Comparison of ENCODE assay signal across 1 cellular context in genomic region chr1:21647431-21648373, GRCh38.
A peak's percentile ranks its signal among the peaks of the same experiment; 100 is the strongest.
TF ChIP-seq lines count a peak whose summit lies in the region.

No MANE protein-coding gene starts in this region.

TF ChIP-seq in K562, 482 proteins besides CTCF, POLR2A, EP300 and RAD21 (continued from another document and continues in another):
- TF ChIP-seq JUND (IDR thresholded peaks at IDR 0.05; ENCODE audit: borderline replicate concordance, low read depth, low read length) (peak; percentile 84), JUND (tag; IDR thresholded peaks at IDR 0.05; ENCODE audit: borderline replicate concordance, low read depth, low read length) (peak; percentile 81; the same call in 2 of the 3 replicates), TRIM28 (IDR thresholded peaks at IDR 0.05) (0 out of 2 replicates have a peak, but pooled peaks have one; percentile 36), ETV6 (IDR thresholded peaks at IDR 0.05; ENCODE audit: borderline replicate concordance in 1 of 2, low read depth in 2 of 2, low read length in 1 of 2) (no peak), ETV6 (CRISPR knock-in tag; IDR thresholded peaks at IDR 0.05; ENCODE audit: borderline replicate concordance) (peak; percentile 95; the same call in 1 of the 2 replicates), ZNF175 (CRISPR knock-in tag; IDR thresholded peaks at IDR 0.05; ENCODE audit: low read depth) (peak; percentile 89), SNRNP70 (optimal IDR thresholded peaks at IDR 0.05; ENCODE audit: low read depth, low read length) (no peak), GTF2B (IDR thresholded peaks at IDR 0.05; ENCODE audit: extremely low read depth, insufficient read length) (no peak), ZNF274 (IDR thresholded peaks at IDR 0.05; ENCODE audit: borderline replicate concordance, low read depth, low read length) (no peak), ELF4 (CRISPR knock-in tag; IDR thresholded peaks at IDR 0.05) (no peak; the same call in 1 of the 2 replicates), MAX (CRISPR knock-in tag; IDR thresholded peaks at IDR 0.05) (peak; percentile 96), ZBTB5 (IDR thresholded peaks at IDR 0.05) (no peak), MYNN (IDR thresholded peaks at IDR 0.05) (peak; percentile 70; the same call in 1 of the 2 replicates), MYNN (CRISPR knock-in tag; IDR thresholded peaks at IDR 0.05) (no peak), KAT2B (IDR thresholded peaks at IDR 0.05; ENCODE audit: low read depth, low read length) (no peak), ZNF280B (CRISPR knock-in tag; IDR thresholded peaks at IDR 0.05) (no peak), ZBTB43 (CRISPR knock-in tag; IDR thresholded peaks at IDR 0.05) (peak; percentile 95), ZNF592 (IDR thresholded peaks at IDR 0.05) (no peak), RBM34 (IDR thresholded peaks at IDR 0.05; ENCODE audit: borderline replicate concordance, insufficient read depth, low read length) (no peak), CBFA2T3 (IDR thresholded peaks at IDR 0.05) (peak; percentile 28), ZNF23 (CRISPR knock-in tag; IDR thresholded peaks at IDR 0.05) (no peak), ZC3H11A (IDR thresholded peaks at IDR 0.05; ENCODE audit: low read depth, low read length) (no peak), ZNF197 (CRISPR knock-in tag; IDR thresholded peaks at IDR 0.05; ENCODE audit: low read depth) (peak; percentile 94), POLR2G (IDR thresholded peaks at IDR 0.05; ENCODE audit: low read depth, low read length) (no peak), NONO (IDR thresholded peaks at IDR 0.05; ENCODE audit: low read depth in 2 of 2, low read length in 1 of 2) (no peak), ZNF511 (CRISPR knock-in tag; IDR thresholded peaks at IDR 0.05) (peak; percentile 100), TEAD4 (IDR thresholded peaks at IDR 0.05; ENCODE audit: low read length) (peak; percentile 82), TEAD4 (CRISPR knock-in tag; IDR thresholded peaks at IDR 0.05; ENCODE audit: borderline replicate concordance) (peak; percentile 95; the same call in 1 of the 2 replicates), ZNF76 (CRISPR knock-in tag; IDR thresholded peaks at IDR 0.05; ENCODE audit: borderline replicate concordance) (peak; percentile 50; the same call in 1 of the 2 replicates), SREBF2 (CRISPR knock-in tag; IDR thresholded peaks at IDR 0.05) (no peak; the same call in 1 of the 2 replicates), MCM5 (IDR thresholded peaks at IDR 0.05; ENCODE audit: low read depth) (no peak), COPS2 (conservative IDR thresholded peaks at IDR 0.05) (no peak), SMARCE1 (IDR thresholded peaks at IDR 0.05) (0 out of 2 replicates have a peak, but pooled peaks have one; percentile 53), FOSL1 (tag; conservative IDR thresholded peaks at IDR 0.05) (no peak), ZBTB49 (CRISPR knock-in tag; IDR thresholded peaks at IDR 0.05; ENCODE audit: borderline replicate concordance) (peak; percentile 96), SRF (CRISPR knock-in tag; IDR thresholded peaks at IDR 0.05) (peak in 1 of 2 experiments; percentile 90; a peak in 2 of 4 replicates), ETS1 (conservative IDR thresholded peaks at IDR 0.05; ENCODE audit: control insufficient read depth, low read depth, low read length) (peak; percentile 95), ZNF518B (CRISPR knock-in tag; IDR thresholded peaks at IDR 0.05) (no peak), PHF20 (IDR thresholded peaks at IDR 0.05; ENCODE audit: partially characterized antibody) (no peak), FOXP4 (CRISPR knock-in tag; IDR thresholded peaks at IDR 0.05; ENCODE audit: borderline replicate concordance) (peak; percentile 99), ZNF263 (CRISPR knock-in tag; IDR thresholded peaks at IDR 0.05; ENCODE audit: borderline replicate concordance) (peak; percentile 88)
